ENCODE assay signal across 1 cellular context in the genomic region with DNA sequence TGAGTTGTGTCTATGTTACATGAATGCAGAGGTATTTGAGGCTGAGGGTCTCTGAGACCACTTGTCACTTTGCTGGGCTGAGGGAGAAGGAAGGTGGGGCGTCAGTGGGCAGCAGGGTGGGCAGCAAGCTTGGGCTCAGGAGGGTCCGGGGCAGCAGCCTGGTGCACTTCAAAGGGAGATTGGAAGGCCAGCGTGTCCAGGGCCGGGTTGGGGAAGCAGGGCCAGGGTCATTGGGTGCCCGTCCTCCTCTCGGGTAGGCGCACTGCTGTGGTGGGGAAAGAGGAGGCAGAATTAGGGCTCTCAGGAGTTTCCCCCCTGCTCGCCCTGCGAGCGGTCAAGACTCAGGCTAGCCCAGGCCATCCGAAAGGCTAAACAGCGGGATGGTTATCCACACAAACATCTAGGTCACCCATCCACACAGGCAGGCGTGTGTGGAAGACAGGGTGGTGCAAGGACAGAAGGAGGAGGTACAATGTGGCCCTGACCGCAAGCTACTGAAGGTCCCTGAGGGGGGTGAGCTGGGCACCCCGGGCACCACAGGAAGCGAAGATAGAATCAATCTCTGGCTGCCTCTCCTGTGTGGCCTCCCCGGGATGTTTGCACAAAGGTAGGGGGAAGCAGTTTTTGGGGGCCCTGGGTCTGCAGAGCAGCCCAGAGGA.
TF ChIP-seq lines count a peak whose summit lies in the region.

No MANE protein-coding gene starts in this region.

TF ChIP-seq in IMR-90, 13 proteins besides CTCF, POLR2A, EP300 and RAD21 (continued from another document):
- TF ChIP-seq, protein P1, sequence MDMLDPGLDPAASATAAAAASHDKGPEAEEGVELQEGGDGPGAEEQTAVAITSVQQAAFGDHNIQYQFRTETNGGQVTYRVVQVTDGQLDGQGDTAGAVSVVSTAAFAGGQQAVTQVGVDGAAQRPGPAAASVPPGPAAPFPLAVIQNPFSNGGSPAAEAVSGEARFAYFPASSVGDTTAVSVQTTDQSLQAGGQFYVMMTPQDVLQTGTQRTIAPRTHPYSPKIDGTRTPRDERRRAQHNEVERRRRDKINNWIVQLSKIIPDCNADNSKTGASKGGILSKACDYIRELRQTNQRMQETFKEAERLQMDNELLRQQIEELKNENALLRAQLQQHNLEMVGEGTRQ (IDR thresholded peaks at IDR 0.05; ENCODE audit: low read depth, low read length) = no peak
- TF ChIP-seq, protein P2, sequence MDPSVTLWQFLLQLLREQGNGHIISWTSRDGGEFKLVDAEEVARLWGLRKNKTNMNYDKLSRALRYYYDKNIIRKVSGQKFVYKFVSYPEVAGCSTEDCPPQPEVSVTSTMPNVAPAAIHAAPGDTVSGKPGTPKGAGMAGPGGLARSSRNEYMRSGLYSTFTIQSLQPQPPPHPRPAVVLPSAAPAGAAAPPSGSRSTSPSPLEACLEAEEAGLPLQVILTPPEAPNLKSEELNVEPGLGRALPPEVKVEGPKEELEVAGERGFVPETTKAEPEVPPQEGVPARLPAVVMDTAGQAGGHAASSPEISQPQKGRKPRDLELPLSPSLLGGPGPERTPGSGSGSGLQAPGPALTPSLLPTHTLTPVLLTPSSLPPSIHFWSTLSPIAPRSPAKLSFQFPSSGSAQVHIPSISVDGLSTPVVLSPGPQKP (IDR thresholded peaks at IDR 0.05; ENCODE audit: borderline replicate concordance, low read depth, low read length) = no peak
- no peak for TF ChIP-seq MAFK (IDR thresholded peaks at IDR 0.05; ENCODE audit: low read depth, low read length)
- TF ChIP-seq SMC3 (IDR thresholded peaks at IDR 0.05; ENCODE audit: low read depth, low read length) = no peak
- TF ChIP-seq BHLHE40 (IDR thresholded peaks at IDR 0.05; ENCODE audit: low read depth, low read length) = no peak
